24 cellular contexts compared by ENCODE assay signal in the genomic region with DNA sequence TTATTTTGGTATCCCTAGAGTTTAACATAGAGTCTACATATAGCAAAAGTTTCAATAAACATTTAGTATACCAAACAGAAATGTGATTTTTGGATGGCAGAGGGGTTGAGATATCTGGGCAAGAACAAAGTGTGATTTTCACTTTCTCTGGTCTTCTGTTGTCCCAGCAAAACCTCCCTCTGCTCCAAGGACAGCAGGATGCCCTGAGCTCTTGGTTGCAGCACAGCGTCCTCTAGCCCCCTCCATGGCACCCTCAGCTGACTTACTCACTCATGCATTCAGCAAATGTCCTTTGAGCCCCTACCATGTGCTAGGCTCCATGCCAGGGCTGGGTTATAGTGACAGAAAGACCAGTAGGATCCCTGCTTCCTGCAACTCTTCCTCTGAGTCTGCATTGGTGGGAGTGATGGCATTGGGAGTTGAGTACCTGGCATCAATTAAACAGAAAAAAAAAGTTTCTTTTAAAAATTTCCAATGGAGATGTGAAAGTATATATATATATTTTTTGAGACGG.
DNase-seq lines count a peak whose midpoint lies in the region; ATAC-seq, FAIRE-seq and TF ChIP-seq lines count a peak whose summit lies in the region.
"Had no signal": no experiment of that assay in that cellular context is flagged by ENCODE, and none has a peak within 500 bp of the region (broad histone marks: within the 10 kb centered on the region; RNA-seq: fewer than 3 reads in every experiment).

No MANE protein-coding gene starts in this region.

- no peak for TF ChIP-seq CTCF in HepG2 (CRISPR knock-in tag; IDR thresholded peaks at IDR 0.05)
- TF ChIP-seq CTCF in kidney (IDR thresholded peaks at IDR 0.05; ENCODE audit: borderline replicate concordance, extremely low read depth, insufficient read depth) = no peak

- H2AFZ ChIP-seq in HepG2 (ENCODE audit: low read length) = no peak overlapping the region

- no peak overlapping the region for H3K4me3 ChIP-seq in CD4-positive, alpha-beta memory T cell (ENCODE audit: low read length in 2 of 2)
- H3K4me3 ChIP-seq in HepG2 (replicated peaks in 1 of 3; ENCODE audit: insufficient read depth in 1 of 3, low read depth in 2 of 3, low read length in 3 of 3) (no peak overlapping the region), kidney (ENCODE audit: low read length in 2 of 2) (no peak overlapping the region)
- H3K4me3 ChIP-seq: cardiac muscle cell, esophagus muscularis mucosa had no signal

- no peaks in the 10 kb centered on the region for H3K36me3 ChIP-seq in CD4-positive, alpha-beta memory T cell (ENCODE audit: insufficient read depth, low read length)
- no peaks in the 10 kb centered on the region for H3K36me3 ChIP-seq in HepG2 (replicated peaks in 1 of 2; ENCODE audit: control insufficient read depth in 1 of 2, insufficient read depth in 2 of 2, low read length in 2 of 2)
- H3K36me3 ChIP-seq in kidney (ENCODE audit: control insufficient read depth in 1 of 2, insufficient read depth in 2 of 2, low read length in 2 of 2) = no peaks in the 10 kb centered on the region
- H3K36me3 ChIP-seq: cardiac muscle cell, esophagus muscularis mucosa, WERI-Rb-1 had no signal

- no peaks in the 10 kb centered on the region for H4K20me1 ChIP-seq in HepG2 (ENCODE audit: insufficient read depth, low read length)

- WGBS in HepG2 (ENCODE audit: low lambda C conversion rate) = 54% methylated on average over 2 of the region's 2 CpGs

- no peaks in the 10 kb centered on the region for H3K9me3 Mint-ChIP-seq in activated CD8-positive, alpha-beta memory T cell treated with anti-CD3 and anti-CD28 coated beads, Interleukin-2, amount 10 ng/mL, durations not matched to agents 7 days and 5 days (ENCODE audit: low read depth)
- H3K9me3 Mint-ChIP-seq in CD4-positive, alpha-beta memory T cell = peaks cover 0 to 1% (median 0%) of the 10 kb centered on the region in 8 donors
- H3K9me3 Mint-ChIP-seq in activated CD8-positive, alpha-beta T cell treated with anti-CD3 and anti-CD28 coated beads, Interleukin-2, amount 10 ng/mL, durations not matched to agents 7 days and 5 days (ENCODE audit: insufficient read depth) = peaks cover 7% of the 10 kb centered on the region
- H3K9me3 Mint-ChIP-seq: endodermal cell had no signal

- H3K4me1 ChIP-seq in CD4-positive, alpha-beta memory T cell (ENCODE audit: insufficient read depth, low read length) = peaks cover 53% of the 10 kb centered on the region
- peaks cover 11% of the 10 kb centered on the region for H3K4me1 ChIP-seq in HepG2 (ENCODE audit: insufficient read depth, low read length)
- H3K4me1 ChIP-seq in kidney (ENCODE audit: control insufficient read depth in 1 of 2, insufficient read depth in 1 of 2, low read depth in 1 of 2, low read length in 2 of 2) = no peaks in the 10 kb centered on the region

- no peak for FAIRE-seq in HepG2 (lab: Jason Lieb, UNC)
- FAIRE-seq in kidney (lab: Jason Lieb, UNC) = no peak
- FAIRE-seq: G401.6 had no signal

- ATAC-seq in activated CD8-positive, alpha-beta memory T cell treated with anti-CD3 and anti-CD28 coated beads, Interleukin-2, amount 10 ng/mL, durations not matched to agents 7 days and 5 days = no peak
- ATAC-seq in activated CD8-positive, alpha-beta T cell treated with anti-CD3 and anti-CD28 coated beads, Interleukin-2, amount 10 ng/mL, durations not matched to agents 7 days and 5 days = no peak
- no peak for ATAC-seq in HepG2
- ATAC-seq: HCT116 had no signal

- peak overlapping the region; percentile 91 for H3K27ac Mint-ChIP-seq in activated CD8-positive, alpha-beta memory T cell treated with anti-CD3 and anti-CD28 coated beads, Interleukin-2, amount 10 ng/mL, durations not matched to agents 7 days and 5 days
- peak overlapping the region in 5 of 7 donors; percentile 25 to 96 (median 90) for H3K27ac Mint-ChIP-seq in CD4-positive, alpha-beta memory T cell
- H3K27ac Mint-ChIP-seq in activated CD8-positive, alpha-beta T cell treated with anti-CD3 and anti-CD28 coated beads, Interleukin-2, amount 10 ng/mL, durations not matched to agents 7 days and 5 days = peak overlapping the region; percentile 88
- H3K27ac Mint-ChIP-seq: endodermal cell had no signal

- TF ChIP-seq RAD21 in HepG2 (CRISPR knock-in tag; IDR thresholded peaks at IDR 0.05) = no peak

- POLR2A ChIA-PET in CD4-positive, alpha-beta memory T cell (lab: Charles Lee; ENCODE audit: partially characterized antibody) = interaction anchor here (0.9 to 9.8 kb wide), 7 partner anchors 17 to 662 kb away, joined by 3 to 247 read pairs (median 6); partner anchors contain the start of genes UBL3 and USPL1
- POLR2A ChIA-PET in activated CD8-positive, alpha-beta T cell treated with anti-CD3 and anti-CD28 coated beads, Interleukin-2, amount 10 ng/mL, durations not matched to agents 7 days and 5 days (lab: Charles Lee) = interaction anchor here (0.8 to 3.0 kb wide), 3 partner anchors 9 to 134 kb away, joined by 3 to 24 read pairs (median 3); no protein-coding TSS in a partner anchor
- POLR2A ChIA-PET in HepG2 (lab: Yijun Ruan, JAX) = no interaction called here

- no peak for TF ChIP-seq EP300 in HepG2 (IDR thresholded peaks at IDR 0.05; ENCODE audit: low read depth in 2 of 2, low read length in 2 of 2)
- TF ChIP-seq EP300 in HepG2 (CRISPR knock-in tag; IDR thresholded peaks at IDR 0.05; ENCODE audit: borderline replicate concordance) = no peak

- peaks cover 3% of the 10 kb centered on the region for H3K36me3 Mint-ChIP-seq in activated CD8-positive, alpha-beta memory T cell treated with anti-CD3 and anti-CD28 coated beads, Interleukin-2, amount 10 ng/mL, durations not matched to agents 7 days and 5 days
- no peaks in the 10 kb centered on the region for H3K36me3 Mint-ChIP-seq in CD4-positive, alpha-beta memory T cell
- peaks cover 3% of the 10 kb centered on the region for H3K36me3 Mint-ChIP-seq in activated CD8-positive, alpha-beta T cell treated with anti-CD3 and anti-CD28 coated beads, Interleukin-2, amount 10 ng/mL, durations not matched to agents 7 days and 5 days (ENCODE audit: low read depth)

- no peaks in the 10 kb centered on the region for H3K27me3 ChIP-seq in CD4-positive, alpha-beta memory T cell (ENCODE audit: insufficient read depth, low read length)
- peaks cover 0 to 20% of the 10 kb centered on the region in 2 experiments; a peak in 2 of 5 replicates for H3K27me3 ChIP-seq in HepG2 (ENCODE audit: control insufficient read depth in 1 of 2, insufficient read depth in 2 of 2, low read length in 2 of 2)
- H3K27me3 ChIP-seq: cardiac muscle cell had no signal

- no peak for TF ChIP-seq POLR2A in HepG2 (IDR thresholded peaks at IDR 0.05; ENCODE audit: insufficient read depth in 1 of 2, low read depth in 2 of 2, low read length in 2 of 2)

- H3K9ac ChIP-seq in HepG2 (ENCODE audit: insufficient read depth, low read depth, low read length) (no peak overlapping the region), kidney (ENCODE audit: low read length in 2 of 2) (no peak overlapping the region)

- no TSS peak for BruUV-seq in HepG2 (replicated peaks; lab: Mats Ljungman, UMichigan)

- intact Hi-C loops in CD4-positive, alpha-beta memory T cell (cut with micrococcal nuclease) = no loop called here
- intact Hi-C loops in HepG2 (cut with micrococcal nuclease; ENCODE audit: unreplicated experiment) = no loop called here
- intact Hi-C loops in kidney (cut with DNase I) = no loop called here

- H3K9me3 ChIP-seq in CD4-positive, alpha-beta memory T cell (ENCODE audit: control insufficient read depth in 1 of 2, low read length in 2 of 2) = no peaks in the 10 kb centered on the region
- H3K9me3 ChIP-seq in HepG2 (ENCODE audit: low read length) = no peaks in the 10 kb centered on the region
- H3K9me3 ChIP-seq in kidney (ENCODE audit: control insufficient read depth in 1 of 2, low read length in 2 of 2) = no peaks in the 10 kb centered on the region
- H3K9me3 ChIP-seq: esophagus muscularis mucosa had no signal

- no peaks in the 10 kb centered on the region for H3K79me2 ChIP-seq in HepG2 (ENCODE audit: insufficient read depth, low read length)

- CTCF ChIA-PET in activated CD8-positive, alpha-beta memory T cell treated with anti-CD3 and anti-CD28 coated beads, Interleukin-2, amount 10 ng/mL, durations not matched to agents 7 days and 5 days (lab: Charles Lee) = interaction anchor here (0.8 to 3.9 kb wide), 7 partner anchors 14 to 160 kb away, joined by 3 to 23 read pairs (median 4); no protein-coding TSS in a partner anchor
- CTCF ChIA-PET in CD4-positive, alpha-beta memory T cell (lab: Charles Lee; ENCODE audit: partially characterized antibody) = interaction anchor here (1.1 to 5.0 kb wide), 8 partner anchors 13 to 204 kb away, joined by 3 to 68 read pairs (median 6); no protein-coding TSS in a partner anchor
- CTCF ChIA-PET in activated CD8-positive, alpha-beta T cell treated with anti-CD3 and anti-CD28 coated beads, Interleukin-2, amount 10 ng/mL, durations not matched to agents 7 days and 5 days (lab: Charles Lee) = interaction anchor here (1.4 to 3.4 kb wide), 7 partner anchors 10 to 184 kb away, joined by 5 to 43 read pairs (median 8); no protein-coding TSS in a partner anchor
- CTCF ChIA-PET in HepG2 (lab: Yijun Ruan, JAX; ENCODE audit: low intra/inter-chr PET ratio, low total read pairs) = no interaction called here

- H3K27ac ChIP-seq in CD4-positive, alpha-beta memory T cell (ENCODE audit: low read depth, low read length) = no peak overlapping the region
- no peak overlapping the region for H3K27ac ChIP-seq in HepG2 (ENCODE audit: extremely low read length, insufficient read depth, low read length)
- no peak overlapping the region for H3K27ac ChIP-seq in kidney (ENCODE audit: low read depth in 2 of 2, low read length in 2 of 2)
- H3K27ac ChIP-seq: C4-2B, cardiac muscle cell, esophagus muscularis mucosa, HL-60, WERI-Rb-1 had no signal

- peaks cover 53% of the 10 kb centered on the region for H3K4me1 Mint-ChIP-seq in activated CD8-positive, alpha-beta memory T cell treated with anti-CD3 and anti-CD28 coated beads, Interleukin-2, amount 10 ng/mL, durations not matched to agents 7 days and 5 days
- peaks cover 30 to 57% (median 43%) of the 10 kb centered on the region in 4 donors for H3K4me1 Mint-ChIP-seq in CD4-positive, alpha-beta memory T cell
- H3K4me1 Mint-ChIP-seq in activated CD8-positive, alpha-beta T cell treated with anti-CD3 and anti-CD28 coated beads, Interleukin-2, amount 10 ng/mL, durations not matched to agents 7 days and 5 days (ENCODE audit: low read depth) = peaks cover 60% of the 10 kb centered on the region

- no peak overlapping the region for H3K4me3 Mint-ChIP-seq in activated CD8-positive, alpha-beta memory T cell treated with anti-CD3 and anti-CD28 coated beads, Interleukin-2, amount 10 ng/mL, durations not matched to agents 7 days and 5 days
- H3K4me3 Mint-ChIP-seq in CD4-positive, alpha-beta memory T cell = peak overlapping the region; percentile 80 to 98 (median 88)
- H3K4me3 Mint-ChIP-seq in activated CD8-positive, alpha-beta T cell treated with anti-CD3 and anti-CD28 coated beads, Interleukin-2, amount 10 ng/mL, durations not matched to agents 7 days and 5 days = peak overlapping the region; percentile 69
- H3K4me3 Mint-ChIP-seq: endodermal cell had no signal

- 0 out of 2 replicates have a peak overlapping the region, but pooled peaks have one; percentile 5 for H3K4me2 ChIP-seq in HepG2 (ENCODE audit: low read depth, low read length)

- in situ Hi-C loops in HepG2 (cut with HindIII; ENCODE audit: extremely low pct_ligation_motif_present, low pct_unique_long_range_greater_than_20kb) = no loop called here

- DNase-seq in activated CD8-positive, alpha-beta memory T cell treated with anti-CD3 and anti-CD28 coated beads, Interleukin-2, amount 10 ng/mL, durations not matched to agents 7 days and 5 days = no peak
- no peak for DNase-seq in activated CD8-positive, alpha-beta memory T cell treated with anti-CD3 and anti-CD28 coated beads, Interleukin-2, amount 50 U/mL, for 4 hours
- DNase-seq in CD4-positive, alpha-beta memory T cell = no peak
- DNase-seq in activated CD8-positive, alpha-beta T cell treated with anti-CD3 and anti-CD28 coated beads, Interleukin-2, amount 10 ng/mL, durations not matched to agents 7 days and 5 days = no peak
- DNase-seq in HepG2 (ENCODE audit: low spot score) (no peak), kidney (no peak)
- DNase-seq in stimulated activated CD8-positive, alpha-beta memory T cell treated with anti-CD3 and anti-CD28 coated beads, Interleukin-4, amount 100 ng/mL, for 48 hours = no peak
- DNase-seq: ACHN, aorta, cortex of kidney, DMS153, endodermal cell, foreskin melanocyte, mesenchymal stem cell, NCI-H187 treated with DMSO at 0.1 percent for 48 hours, NCI-H526 treated with DMSO at 0.1 percent for 48 hours, T-helper 9 cell, WERI-Rb-1 had no signal

- H3K27me3 Mint-ChIP-seq in activated CD8-positive, alpha-beta memory T cell treated with anti-CD3 and anti-CD28 coated beads, Interleukin-2, amount 10 ng/mL, durations not matched to agents 7 days and 5 days = no peaks in the 10 kb centered on the region
- H3K27me3 Mint-ChIP-seq in CD4-positive, alpha-beta memory T cell = no peaks in the 10 kb centered on the region
- H3K27me3 Mint-ChIP-seq in activated CD8-positive, alpha-beta T cell treated with anti-CD3 and anti-CD28 coated beads, Interleukin-2, amount 10 ng/mL, durations not matched to agents 7 days and 5 days (ENCODE audit: low read depth) = peaks cover 2% of the 10 kb centered on the region
